Comparison of ENCODE assay signal across 8 cellular contexts in genomic region chr6:11730645-11731044, GRCh38. TPM values are rescaled to one million over a fixed set of nuclear protein-coding genes. Genes with fewer than 3 reads are reported as not detected.
DNase-seq lines count a peak whose midpoint lies in the region; ATAC-seq and TF ChIP-seq lines count a peak whose summit lies in the region.

No MANE protein-coding gene starts in this region.

- no peaks in the 10 kb centered on the region for H3K9me2 ChIP-seq in PC-3 (replicated peaks; ENCODE audit: low read length)

- peaks cover 9% of the 10 kb centered on the region; the same call in 1 of the 2 replicates for H3K4me1 ChIP-seq in PC-3 (ENCODE audit: insufficient read depth, low read length)

- ATAC-seq in GM18508 (IDR thresholded peaks at IDR 0.05; ENCODE audit: insufficient read depth, unreplicated experiment) (peak; percentile 38), GM19455 (IDR thresholded peaks at IDR 0.05; ENCODE audit: unreplicated experiment) (peak; percentile 48), HG03135 (IDR thresholded peaks at IDR 0.05; ENCODE audit: unreplicated experiment) (peak; percentile 55), PC-3 (no peak)

- no peak overlapping the region for H3K9ac ChIP-seq in PC-3 (ENCODE audit: low read length)

- no peaks in the 10 kb centered on the region for H3K27me3 ChIP-seq in PC-3 (ENCODE audit: low read length)

- intact Hi-C loops in PC-3 (cut with micrococcal nuclease) = no loop called here

- POLR2A ChIA-PET in RWPE1 (lab: Yijun Ruan, JAX; ENCODE audit: low non-redundant PET) = no interaction called here
- POLR2A ChIA-PET in PC-3 (lab: Charles Lee; ENCODE audit: unreplicated experiment) = no interaction called here

- H3K27ac ChIP-seq in RWPE1 = no peak overlapping the region
- H3K27ac ChIP-seq in PC-3 (ENCODE audit: low read length) = no peak overlapping the region

- H3K36me3 Mint-ChIP-seq in activated naive CD4-positive, alpha-beta T cell treated with anti-CD3 and anti-CD28 coated beads, Interleukin-2, amount 50 U/mL, for 24 hours = peaks cover 6% of the 10 kb centered on the region

- H3K36me3 ChIP-seq in PC-3 (ENCODE audit: low read depth, low read length) = no peaks in the 10 kb centered on the region

- H3K79me2 ChIP-seq in PC-3 (ENCODE audit: low read length) = no peaks in the 10 kb centered on the region

- TF ChIP-seq CTCF in RWPE1 (conservative IDR thresholded peaks at IDR 0.05; ENCODE audit: low read depth) = no peak
- TF ChIP-seq CTCF in PC-3 (conservative IDR thresholded peaks at IDR 0.05; ENCODE audit: low read depth, low read length) = no peak

- H3K9me3 ChIP-seq in PC-3 (ENCODE audit: low read length) = no peaks in the 10 kb centered on the region

- peaks cover 4% of the 10 kb centered on the region for H3K9me3 Mint-ChIP-seq in activated naive CD4-positive, alpha-beta T cell treated with anti-CD3 and anti-CD28 coated beads, Interleukin-2, amount 50 U/mL, for 24 hours

- H3F3A ChIP-seq in PC-3 (ENCODE audit: low read length, unreplicated experiment) = no peaks in the 10 kb centered on the region

- H3K4me3 ChIP-seq in PC-3 (ENCODE audit: low read length) = no peak overlapping the region

- no peaks in the 10 kb centered on the region for H3K27me3 Mint-ChIP-seq in activated naive CD4-positive, alpha-beta T cell treated with anti-CD3 and anti-CD28 coated beads, Interleukin-2, amount 50 U/mL, for 24 hours

- H3K4me3 Mint-ChIP-seq in activated naive CD4-positive, alpha-beta T cell treated with anti-CD3 and anti-CD28 coated beads, Interleukin-2, amount 50 U/mL, for 24 hours = no peak overlapping the region

- DNase-seq in RWPE1 (ENCODE audit: low spot score) = no peak
- DNase-seq in SIG-M5 (lab: John Stamatoyannopoulos, UW) = no peak
- DNase-seq in PC-3 = no peak
- DNase-seq in NCI-H748 treated with DMSO at 0.1 percent for 48 hours (lab: John Stamatoyannopoulos, UW) = no peak

- H3K4me2 ChIP-seq in PC-3 (ENCODE audit: low read length) = no peak overlapping the region

- H2AFZ ChIP-seq in PC-3 (ENCODE audit: low read length) = no peak overlapping the region

- H3K27ac Mint-ChIP-seq in activated naive CD4-positive, alpha-beta T cell treated with anti-CD3 and anti-CD28 coated beads, Interleukin-2, amount 50 U/mL, for 24 hours = peak overlapping the region; percentile 48

- BruUV-seq in PC-3 (replicated peaks; lab: Mats Ljungman, UMichigan) = no TSS peak

- CTCF ChIA-PET in RWPE1 (lab: Yijun Ruan, JAX) = no interaction called here
- CTCF ChIA-PET in PC-3 (lab: Charles Lee) = no interaction called here

- H3K4me1 Mint-ChIP-seq in activated naive CD4-positive, alpha-beta T cell treated with anti-CD3 and anti-CD28 coated beads, Interleukin-2, amount 50 U/mL, for 24 hours = peaks cover 91% of the 10 kb centered on the region

- H4K20me1 ChIP-seq in PC-3 (ENCODE audit: low read length) = no peaks in the 10 kb centered on the region

RNA-seq across cellular contexts. Expression of gene ADTRP, which starts 48.0 kb away (rescaled TPM):
- 2.0 TPM in 1 of 2 replicates, not detected in the other for total RNA-seq in PC-3 (2014; rRNA removed)
